ENCODE assay signal across 24 cellular contexts in the genomic region with DNA sequence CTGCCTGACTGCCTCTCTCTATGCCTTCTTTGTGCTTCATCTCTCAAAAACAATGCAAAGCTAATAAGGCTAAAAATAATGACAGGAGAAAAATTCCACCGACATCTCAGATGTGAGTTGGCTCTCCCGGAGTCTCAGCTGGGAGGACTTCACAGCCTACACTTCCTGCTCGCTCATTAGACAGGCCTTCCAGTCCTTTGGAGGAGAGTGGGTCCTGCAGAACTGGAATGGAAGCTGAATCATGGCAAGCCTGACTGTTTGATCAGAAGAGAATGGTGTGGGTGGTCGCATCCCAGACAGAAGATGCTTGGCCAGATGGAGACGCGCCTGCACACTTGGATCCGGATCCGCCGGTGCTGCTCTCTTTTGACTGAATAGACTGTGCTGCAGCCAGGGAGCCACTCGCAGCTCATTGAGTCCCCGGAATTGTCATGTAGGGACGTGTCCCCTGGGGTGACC. TPM values are rescaled to one million over a fixed set of nuclear protein-coding genes. Genes with fewer than 3 reads are reported as not detected.
DNase-seq lines count a peak whose midpoint lies in the region; ATAC-seq and TF ChIP-seq lines count a peak whose summit lies in the region.
"Had no signal": no experiment of that assay in that cellular context is flagged by ENCODE, and none has a peak within 500 bp of the region (broad histone marks: within the 10 kb centered on the region; RNA-seq: fewer than 3 reads in every experiment).

No MANE protein-coding gene starts in this region.

- H3K79me2 ChIP-seq in mesendoderm (ENCODE audit: control insufficient read depth, insufficient read depth, low read length) = no peaks in the 10 kb centered on the region

- TF ChIP-seq CTCF in heart left ventricle (IDR thresholded peaks at IDR 0.05) (no peak), right atrium auricular region (IDR thresholded peaks at IDR 0.05) (no peak), Peyer's patch (IDR thresholded peaks at IDR 0.05) (no peak)

- no peak for TF ChIP-seq POLR2A in heart left ventricle (IDR thresholded peaks at IDR 0.05)
- no peak for TF ChIP-seq POLR2A in Peyer's patch (IDR thresholded peaks at IDR 0.05)

- WGBS in heart left ventricle, 4 donors = 67 to 84% (median 79%) methylated on average over 10 to 12 of the region's 12 CpGs
- WGBS in mesendoderm (ENCODE audit: extremely low coverage, insufficient coverage, low lambda C conversion rate) = no CpG with 5 or more reads among the region's 12 CpGs

- no peak overlapping the region for H4K5ac ChIP-seq in mesendoderm (ENCODE audit: low read length)

- H3K36me3 ChIP-seq in heart left ventricle = no peaks in the 10 kb centered on the region
- H3K36me3 ChIP-seq in right atrium auricular region = no peaks in the 10 kb centered on the region
- no peaks in the 10 kb centered on the region for H3K36me3 ChIP-seq in Peyer's patch
- H3K36me3 ChIP-seq in mesendoderm (ENCODE audit: control insufficient read depth, insufficient read depth, low read length) = no peaks in the 10 kb centered on the region
- H3K36me3 ChIP-seq: BE2C, esophagus squamous epithelium, left ventricle myocardium inferior, neural progenitor cell, SJCRH30 had no signal

- no peak overlapping the region for H3K9ac ChIP-seq in mesendoderm (ENCODE audit: low read length)
- H3K9ac ChIP-seq: neural progenitor cell had no signal

- H2BK15ac ChIP-seq in mesendoderm (replicated peaks; ENCODE audit: low read depth) = no peak overlapping the region

- H3K27me3 ChIP-seq in heart left ventricle = peaks cover 0 to 3% (median 0%) of the 10 kb centered on the region in 9 donors
- no peaks in the 10 kb centered on the region for H3K27me3 ChIP-seq in right atrium auricular region
- H3K27me3 ChIP-seq in Peyer's patch = no peaks in the 10 kb centered on the region
- no peaks in the 10 kb centered on the region for H3K27me3 ChIP-seq in mesendoderm (ENCODE audit: insufficient read depth, low read length, poor library complexity)
- H3K27me3 ChIP-seq: BE2C, SJCRH30 had no signal

- H4K8ac ChIP-seq in mesendoderm (ENCODE audit: low read depth, low read length) = no peak overlapping the region

- H3K4me2 ChIP-seq in mesendoderm (ENCODE audit: low read length) = no peak overlapping the region
- H3K4me2 ChIP-seq: neural progenitor cell, PC-9 had no signal

- no peak overlapping the region for H2AK5ac ChIP-seq in mesendoderm (ENCODE audit: low read length)

- H3K9me3 ChIP-seq in heart left ventricle (peaks cover 0 to 10% (median 0%) of the 10 kb centered on the region in 12 donors), right atrium auricular region (no peaks in the 10 kb centered on the region), Peyer's patch (no peaks in the 10 kb centered on the region)
- H3K9me3 ChIP-seq: BE2C, psoas muscle had no signal

- no peaks in the 10 kb centered on the region for H3K79me1 ChIP-seq in mesendoderm (ENCODE audit: low read length)

- H3K4me3 ChIP-seq in heart left ventricle (no peak overlapping the region), right atrium auricular region (no peak overlapping the region), Peyer's patch (no peak overlapping the region), mesendoderm (ENCODE audit: low read length) (no peak overlapping the region)
- H3K4me3 ChIP-seq: esophagus squamous epithelium, left ventricle myocardium inferior, neural progenitor cell, PC-9, psoas muscle, SJCRH30 had no signal

- H3K4me1 ChIP-seq in heart left ventricle (peaks cover 0 to 24% (median 2%) of the 10 kb centered on the region in 12 donors), right atrium auricular region (no peaks in the 10 kb centered on the region), Peyer's patch (no peaks in the 10 kb centered on the region), mesendoderm (ENCODE audit: control insufficient read depth, low read depth, low read length) (no peaks in the 10 kb centered on the region)
- H3K4me1 ChIP-seq: esophagus squamous epithelium, psoas muscle had no signal

- no peak overlapping the region for H2BK5ac ChIP-seq in mesendoderm (ENCODE audit: low read length)

- no peak overlapping the region for H3K18ac ChIP-seq in mesendoderm (ENCODE audit: low read length)

- intact Hi-C loops in heart left ventricle (cut with DNase I) = no loop called here

- H3K27ac ChIP-seq in heart left ventricle (peak overlapping the region in 2 of 12 donors; percentile 2 to 24), right atrium auricular region (no peak overlapping the region), epithelial cell of prostate (no peak overlapping the region), Peyer's patch (no peak overlapping the region), mesendoderm (ENCODE audit: low read depth, low read length) (no peak overlapping the region)
- H3K27ac ChIP-seq: esophagus squamous epithelium, left ventricle myocardium inferior, neural progenitor cell, PC-9, psoas muscle, SJCRH30 had no signal

- no peak overlapping the region for H3K4ac ChIP-seq in mesendoderm (ENCODE audit: low read depth, low read length)

- ATAC-seq in heart left ventricle = peak in 1 of 4 donors; percentile 57
- no peak for ATAC-seq in HG02970 (IDR thresholded peaks at IDR 0.05; ENCODE audit: low FRiP score, unreplicated experiment)
- ATAC-seq in HG03108 (IDR thresholded peaks at IDR 0.05; ENCODE audit: unreplicated experiment) = no peak
- ATAC-seq: psoas muscle had no signal

- H2BK120ac ChIP-seq in mesendoderm (ENCODE audit: low read depth, low read length) = no peak overlapping the region

- H3K23ac ChIP-seq in mesendoderm (ENCODE audit: low read length) = no peak overlapping the region

- DNase-seq in heart left ventricle = peak in 3 of 5 donors; percentile 35 to 55 (median 42)
- DNase-seq in right atrium auricular region (ENCODE audit: low spot score) = no peak
- peak; percentile 12 for DNase-seq in epithelial cell of prostate (ENCODE audit: low read depth, low spot score)
- peak; percentile 40 for DNase-seq in middle frontal gyrus (ENCODE audit: extremely low spot score, low spot score)
- no peak for DNase-seq in Peyer's patch
- no peak for DNase-seq in mesendoderm
- DNase-seq: 8988T; activated CD4-positive, alpha-beta T cell treated with anti-CD3 and anti-CD28 coated beads for 4 hours; BE2C; COR-L47; DMS79; effector CD8-positive, alpha-beta T cell; esophagus squamous epithelium; left ventricle myocardium inferior; NCI-H2081; NCI-H82; PC-9; psoas muscle; SJCRH30; stimulated activated CD4-positive, alpha-beta T cell treated with anti-CD3 and anti-CD28 coated beads, Interleukin-2, amount 100 ng/mL, for 48 hours; stimulated activated naive CD4-positive, alpha-beta T cell treated with Interleukin-2 at 50 U/mL for 16 hours had no signal

- no peak overlapping the region for H3K56ac ChIP-seq in mesendoderm (ENCODE audit: low read length)

RNA-seq across cellular contexts. Expression of gene TRIB2, which starts 49.7 kb away (rescaled TPM):
- 100 to 1,000 TPM in 1 of 9 donors, 10 to 100 TPM in 8; 34.3 to 140 (median 41.4) TPM for total RNA-seq in heart left ventricle
- polyA plus RNA-seq in heart left ventricle = 10 to 100 TPM; 31.2 to 45.3 TPM
- total RNA-seq in right atrium auricular region = 10 to 100 TPM; 33.5 to 55.7 TPM
- 10 to 100 TPM in 3 of 4 donors, 1 to 10 TPM in 1; 6.8 to 58.6 (median 12.6) TPM for total RNA-seq in Peyer's patch
- 26.0 TPM for polyA plus RNA-seq in mesendoderm (2013, experiment 1 of 2)
- polyA plus RNA-seq in mesendoderm (2013, experiment 2 of 2) = 27.0 TPM

Comparison
In these comparisons a context has a peak if more than half of its experiments do, and no peak if none do; other contexts are left out.
1. DNase-seq: peak in heart left ventricle (3 of 5), epithelial cell of prostate (single experiment) and middle frontal gyrus (single experiment); none in right atrium auricular region (single experiment), Peyer's patch (0 of 3) and mesendoderm (single experiment).